ENCODE assay signal across 28 cellular contexts in genomic region chr14:34025325-34026017, GRCh38.
"Had no signal": no experiment of that assay in that cellular context is flagged by ENCODE, and none has a peak within 500 bp of the region (broad histone marks: within the 10 kb centered on the region; RNA-seq: fewer than 3 reads in every experiment).

No MANE protein-coding gene starts in this region.

- H3K27ac ChIP-seq: colonic mucosa, coronary artery, dorsolateral prefrontal cortex, epithelial cell of prostate, esophagus muscularis mucosa, esophagus squamous epithelium, foreskin keratinocyte, gastrocnemius medialis, gastroesophageal sphincter, heart left ventricle, heart right ventricle had no signal

- H3K4me3 Mint-ChIP-seq: dendritic cell treated with granulocyte-macrophage colony-stimulating factor and Interleukin-4, amounts not matched to agents 40 ng/mL and 50 ng/mL, for 4 days; effector memory CD8-positive, alpha-beta T cell; endodermal cell had no signal

- H3K9me3 Mint-ChIP-seq: dendritic cell treated with granulocyte-macrophage colony-stimulating factor and Interleukin-4, amounts not matched to agents 40 ng/mL and 50 ng/mL, for 4 days had no signal

- H3K36me3 ChIP-seq: colonic mucosa, esophagus muscularis mucosa, esophagus squamous epithelium, gastrocnemius medialis, gastroesophageal sphincter, heart left ventricle, heart right ventricle had no signal

- ATAC-seq: effector memory CD8-positive, alpha-beta T cell; esophagus mucosa; foreskin keratinocyte; gastrocnemius medialis; gastroesophageal sphincter; heart left ventricle; heart right ventricle had no signal

- FAIRE-seq: colon, endometrium, endothelial cell of umbilical vein, frontal cortex had no signal

- H3K9me3 ChIP-seq: colonic mucosa, esophagus muscularis mucosa, esophagus squamous epithelium, gastrocnemius medialis, gastroesophageal sphincter, heart left ventricle, heart right ventricle had no signal

- H3K4me1 ChIP-seq: colonic mucosa, foreskin keratinocyte, gastrocnemius medialis had no signal

- DNase-seq: colonic mucosa; dermis blood vessel endothelial cell; dorsolateral prefrontal cortex; effector CD4-positive, alpha-beta T cell; effector CD8-positive, alpha-beta T cell; effector memory CD4-positive, alpha-beta T cell; effector memory CD8-positive, alpha-beta T cell; endodermal cell; erythroblast; esophagus squamous epithelium; foreskin fibroblast; foreskin keratinocyte; foreskin melanocyte; gastrocnemius medialis; glutamatergic neuron; head of caudate nucleus; heart left ventricle; heart right ventricle had no signal

- H3K27me3 Mint-ChIP-seq: dendritic cell treated with granulocyte-macrophage colony-stimulating factor and Interleukin-4, amounts not matched to agents 40 ng/mL and 50 ng/mL, for 4 days; effector memory CD8-positive, alpha-beta T cell had no signal

- H3K27me3 ChIP-seq: colonic mucosa, dorsolateral prefrontal cortex, esophagus muscularis mucosa, esophagus squamous epithelium, foreskin keratinocyte, gastrocnemius medialis, gastroesophageal sphincter, heart left ventricle, heart right ventricle had no signal

- H3K27ac Mint-ChIP-seq: dendritic cell treated with granulocyte-macrophage colony-stimulating factor and Interleukin-4, amounts not matched to agents 40 ng/mL and 50 ng/mL, for 4 days; effector memory CD8-positive, alpha-beta T cell; endodermal cell had no signal

- H3K4me3 ChIP-seq: colonic mucosa, coronary artery, dorsolateral prefrontal cortex, esophagus muscularis mucosa, esophagus squamous epithelium, gastrocnemius medialis, gastroesophageal sphincter, heart left ventricle, heart right ventricle had no signal
